14 cellular contexts compared by ENCODE assay signal in the genomic region with DNA sequence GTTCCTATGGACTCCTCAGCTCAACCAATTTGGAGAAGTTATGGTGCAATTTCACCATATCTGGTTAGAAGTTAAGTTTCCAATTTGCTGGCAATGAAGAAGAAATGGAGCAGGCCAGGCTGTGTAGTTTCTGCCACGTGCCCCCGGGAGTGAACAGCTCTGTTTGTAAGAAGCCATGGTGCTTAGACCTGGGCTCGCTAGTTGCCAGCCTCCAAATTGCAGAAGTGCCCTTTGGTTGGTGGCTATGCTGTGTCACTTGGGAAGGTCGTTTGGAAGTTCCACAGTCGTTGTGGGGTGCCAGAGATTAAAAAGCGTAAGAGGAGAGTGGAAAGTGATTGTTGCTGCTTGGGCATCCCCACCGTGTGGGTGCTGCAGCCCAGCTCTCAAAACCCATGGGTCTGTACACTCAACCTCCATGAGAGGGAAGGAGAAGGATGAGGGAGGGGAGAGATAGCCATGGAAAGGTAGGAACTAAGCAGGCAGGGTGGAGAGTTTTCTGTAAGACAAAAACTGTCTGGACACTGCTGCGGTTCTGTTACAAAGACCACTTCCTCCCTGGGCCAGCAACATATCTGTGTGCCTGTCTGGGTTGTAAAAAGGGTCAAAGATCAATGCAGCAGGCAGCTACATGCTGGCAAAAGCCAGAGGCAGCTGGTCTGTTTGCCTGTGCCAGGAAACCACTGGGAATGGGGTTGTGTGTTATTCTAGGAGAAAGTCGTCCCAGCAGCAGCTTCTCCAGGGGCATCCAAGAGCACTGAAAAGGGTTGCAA. TPM values are rescaled to one million over a fixed set of nuclear protein-coding genes. Genes with fewer than 3 reads are reported as not detected.
A peak's percentile ranks its signal among the peaks of the same experiment; 100 is the strongest.
DNase-seq lines count a peak whose midpoint lies in the region; ATAC-seq and TF ChIP-seq lines count a peak whose summit lies in the region.
"Had no signal": no experiment of that assay in that cellular context is flagged by ENCODE, and none has a peak within 500 bp of the region (broad histone marks: within the 10 kb centered on the region; RNA-seq: fewer than 3 reads in every experiment).

No MANE protein-coding gene starts in this region.

- no peaks in the 10 kb centered on the region for H3K9me3 Mint-ChIP-seq in activated CD8-positive, alpha-beta T cell treated with anti-CD3 and anti-CD28 coated beads, Interleukin-2, amount 10 ng/mL, durations not matched to agents 7 days and 5 days (ENCODE audit: insufficient read depth)
- no peaks in the 10 kb centered on the region for H3K9me3 Mint-ChIP-seq in activated CD8-positive, alpha-beta T cell treated with anti-CD3 and anti-CD28 coated beads for 36 hours

- peak; percentile 32 to 43 for TF ChIP-seq RAD21 in liver (IDR thresholded peaks at IDR 0.05)

- intact Hi-C loops in activated CD8-positive, alpha-beta T cell treated with anti-CD3 and anti-CD28 coated beads for 36 hours (cut with micrococcal nuclease), result loop anchor here (10.0 kb wide), 1 partner anchor 131 kb away; a partner anchor contains a TSS
- intact Hi-C loops in stomach (cut with DNase I; ENCODE audit: low total_unique reads), result no loop called here

- peaks cover 81% of the 10 kb centered on the region for H3K36me3 Mint-ChIP-seq in activated CD8-positive, alpha-beta T cell treated with anti-CD3 and anti-CD28 coated beads, Interleukin-2, amount 10 ng/mL, durations not matched to agents 7 days and 5 days (ENCODE audit: low read depth)
- peaks cover 41% of the 10 kb centered on the region for H3K36me3 Mint-ChIP-seq in activated CD8-positive, alpha-beta T cell treated with anti-CD3 and anti-CD28 coated beads for 36 hours (ENCODE audit: low read depth)

- 40% methylated on average over 9 of the region's 9 CpGs for WGBS in liver
- 44 to 62% (median 50%) methylated on average over 9 of the region's 9 CpGs for WGBS in stomach, 5 donors

- TF ChIP-seq POLR2A in stomach (IDR thresholded peaks at IDR 0.05), result no peak

- peaks cover 2 to 14% (median 12%) of the 10 kb centered on the region in 4 donors for H3K4me1 ChIP-seq in liver (ENCODE audit: control insufficient read depth in 4 of 4, insufficient read depth in 4 of 4, low read length in 3 of 4)
- peaks cover 19 to 67% (median 27%) of the 10 kb centered on the region in 4 donors for H3K4me1 ChIP-seq in stomach

- no peak overlapping the region for H3K4me3 ChIP-seq in liver (ENCODE audit: low read depth in 1 of 3, low read length in 3 of 3)
- no peak overlapping the region for H3K4me3 ChIP-seq in stomach
- H3K4me3 ChIP-seq: heart left ventricle, SK-N-MC had no signal

- peak overlapping the region; percentile 5 to 68 for H3K27ac ChIP-seq in liver (ENCODE audit: low read depth in 1 of 2, low read length in 2 of 2)
- peak overlapping the region; percentile 10 to 79 (median 45) for H3K27ac ChIP-seq in stomach
- H3K27ac ChIP-seq: SK-N-MC had no signal

- H3K36me3 ChIP-seq in liver (ENCODE audit: control insufficient read depth in 4 of 4, insufficient read depth in 3 of 4, low read depth in 1 of 4, low read length in 3 of 4), result no peaks in the 10 kb centered on the region
- H3K36me3 ChIP-seq in stomach, result no peaks in the 10 kb centered on the region

- H3K27me3 Mint-ChIP-seq in activated CD8-positive, alpha-beta T cell treated with anti-CD3 and anti-CD28 coated beads, Interleukin-2, amount 10 ng/mL, durations not matched to agents 7 days and 5 days (ENCODE audit: low read depth), result peaks cover 4% of the 10 kb centered on the region
- H3K27me3 Mint-ChIP-seq in activated CD8-positive, alpha-beta T cell treated with anti-CD3 and anti-CD28 coated beads for 36 hours, result peaks cover 2% of the 10 kb centered on the region

- H3K4me1 Mint-ChIP-seq in activated CD8-positive, alpha-beta T cell treated with anti-CD3 and anti-CD28 coated beads, Interleukin-2, amount 10 ng/mL, durations not matched to agents 7 days and 5 days (ENCODE audit: low read depth), result peaks cover 70% of the 10 kb centered on the region
- H3K4me1 Mint-ChIP-seq in activated CD8-positive, alpha-beta T cell treated with anti-CD3 and anti-CD28 coated beads for 36 hours (ENCODE audit: low read depth), result peaks cover 46% of the 10 kb centered on the region

- no peaks in the 10 kb centered on the region for H3K9me3 ChIP-seq in liver (ENCODE audit: control insufficient read depth in 4 of 4, low read length in 3 of 4)
- no peaks in the 10 kb centered on the region for H3K9me3 ChIP-seq in stomach
- H3K9me3 ChIP-seq: heart left ventricle had no signal

- DNase-seq in activated CD8-positive, alpha-beta T cell treated with anti-CD3 and anti-CD28 coated beads, Interleukin-2, amount 10 ng/mL, durations not matched to agents 7 days and 5 days, result no peak
- no peak for DNase-seq in activated CD8-positive, alpha-beta T cell treated with anti-CD3 and anti-CD28 coated beads for 36 hours
- DNase-seq in UCSD-AML1 (lab: John Stamatoyannopoulos, UW; ENCODE audit: unreplicated experiment) (peak; percentile 42), stomach (no peak)
- DNase-seq: activated T-cell treated with anti-CD3 and anti-CD28 coated beads for 4 hours, cerebellar nuclear complex, heart left ventricle, NCI-H187 treated with DMSO at 0.1 percent for 48 hours had no signal

- H3K27me3 ChIP-seq in liver (ENCODE audit: control insufficient read depth in 4 of 4, insufficient read depth in 4 of 4, low read length in 3 of 4) (no peaks in the 10 kb centered on the region), stomach (no peaks in the 10 kb centered on the region)
- H3K27me3 ChIP-seq: heart left ventricle had no signal

- TF ChIP-seq EP300 in stomach (IDR thresholded peaks at IDR 0.05), result no peak

- H3K27ac Mint-ChIP-seq in activated CD8-positive, alpha-beta T cell treated with anti-CD3 and anti-CD28 coated beads, Interleukin-2, amount 10 ng/mL, durations not matched to agents 7 days and 5 days, result peak overlapping the region; percentile 51
- H3K27ac Mint-ChIP-seq in activated CD8-positive, alpha-beta T cell treated with anti-CD3 and anti-CD28 coated beads for 36 hours, result no peak overlapping the region

- ATAC-seq in activated CD8-positive, alpha-beta T cell treated with anti-CD3 and anti-CD28 coated beads, Interleukin-2, amount 10 ng/mL, durations not matched to agents 7 days and 5 days, result no peak
- no peak for ATAC-seq in activated CD8-positive, alpha-beta T cell treated with anti-CD3 and anti-CD28 coated beads for 36 hours
- ATAC-seq in GM21619 (IDR thresholded peaks at IDR 0.05; ENCODE audit: unreplicated experiment) (no peak), HG02588 (IDR thresholded peaks at IDR 0.05; ENCODE audit: unreplicated experiment) (no peak), GM18867 (IDR thresholded peaks at IDR 0.05; ENCODE audit: unreplicated experiment) (no peak)

- CTCF ChIA-PET in activated CD8-positive, alpha-beta T cell treated with anti-CD3 and anti-CD28 coated beads, Interleukin-2, amount 10 ng/mL, durations not matched to agents 7 days and 5 days (lab: Charles Lee), result interaction anchor here (0.7 to 2.4 kb wide), 3 partner anchors 10 to 52 kb away, joined by 3 to 6 read pairs (median 3); no protein-coding TSS in a partner anchor
- CTCF ChIA-PET in activated CD8-positive, alpha-beta T cell treated with anti-CD3 and anti-CD28 coated beads for 36 hours (lab: Charles Lee), result interaction anchor here (0.8 to 1.5 kb wide), 2 partner anchors 33 to 119 kb away, joined by 3 read pairs; no protein-coding TSS in a partner anchor

- TF ChIP-seq CTCF in activated CD8-positive, alpha-beta T cell treated with anti-CD3 and anti-CD28 coated beads for 36 hours (IDR thresholded peaks at IDR 0.05), result no peak
- no peak for TF ChIP-seq CTCF in liver (IDR thresholded peaks at IDR 0.05; ENCODE audit: low read depth, low read length, missing input control)
- TF ChIP-seq CTCF in stomach (IDR thresholded peaks at IDR 0.05), result no peak

- POLR2A ChIA-PET in activated CD8-positive, alpha-beta T cell treated with anti-CD3 and anti-CD28 coated beads, Interleukin-2, amount 10 ng/mL, durations not matched to agents 7 days and 5 days (lab: Charles Lee), result no interaction called here
- POLR2A ChIA-PET in activated CD8-positive, alpha-beta T cell treated with anti-CD3 and anti-CD28 coated beads for 36 hours (lab: Charles Lee), result interaction anchor here (1.0 kb wide), 1 partner anchor 9 kb away, joined by 3 read pairs; no protein-coding TSS in a partner anchor

- no peak overlapping the region for H3K9ac ChIP-seq in liver (ENCODE audit: low read depth in 1 of 2, low read length in 2 of 2)

- H3K4me3 Mint-ChIP-seq in activated CD8-positive, alpha-beta T cell treated with anti-CD3 and anti-CD28 coated beads, Interleukin-2, amount 10 ng/mL, durations not matched to agents 7 days and 5 days, result no peak overlapping the region
- no peak overlapping the region for H3K4me3 Mint-ChIP-seq in activated CD8-positive, alpha-beta T cell treated with anti-CD3 and anti-CD28 coated beads for 36 hours

TF ChIP-seq in liver, 16 proteins besides CTCF, POLR2A, EP300 and RAD21 (continues in another document):
- peak; percentile 63 to 78 for TF ChIP-seq HNF4A (conservative IDR thresholded peaks at IDR 0.05)
- TF ChIP-seq RXRA (IDR thresholded peaks at IDR 0.05), result peak in 1 of 2 donors; percentile 61

RNA-seq across cellular contexts. Expression of a gene that starts 10.8 kb away (rescaled TPM):
- total RNA-seq in activated CD8-positive, alpha-beta T cell treated with anti-CD3 and anti-CD28 coated beads, Interleukin-2, amount 10 ng/mL, durations not matched to agents 7 days and 5 days, result 10 to 100 TPM; 71.0 to 75.4 TPM
- 10 to 100 TPM; 40.5 to 42.2 TPM for total RNA-seq in activated CD8-positive, alpha-beta T cell treated with anti-CD3 and anti-CD28 coated beads for 36 hours
- total RNA-seq in liver (1 to 10 TPM; 3.5 to 6.7 TPM), stomach (1 to 10 TPM; 1.3 to 9.5 (median 2.9) TPM)
- polyA plus RNA-seq in liver (1 to 10 TPM; 3.8 to 4.3 TPM), stomach (10 to 100 TPM in 2 of 3 donors, 1 to 10 TPM in 1; 7.4 to 36.4 (median 30.2) TPM)
- polyA plus RNA-seq: neural cell had no signal
